Comparison of ENCODE assay signal across 24 cellular contexts in genomic region chrX:33272986-33273385, GRCh38.
A peak's percentile ranks its signal among the peaks of the same experiment; 100 is the strongest.
DNase-seq lines count a peak whose midpoint lies in the region; ATAC-seq, FAIRE-seq and TF ChIP-seq lines count a peak whose summit lies in the region.
"Had no signal": no experiment of that assay in that cellular context is flagged by ENCODE, and none has a peak within 500 bp of the region (broad histone marks: within the 10 kb centered on the region; RNA-seq: fewer than 3 reads in every experiment).

No MANE protein-coding gene starts in this region.

- H3K79me2 ChIP-seq in mammary epithelial cell (ENCODE audit: insufficient read depth, low read length) (no peaks in the 10 kb centered on the region), endothelial cell of umbilical vein (ENCODE audit: control insufficient read depth, insufficient read depth, low read length) (no peaks in the 10 kb centered on the region)

- TF ChIP-seq CTCF in mammary epithelial cell (conservative IDR thresholded peaks at IDR 0.05 in 1 of 2, IDR thresholded peaks at IDR 0.05 in 1 of 2; ENCODE audit: extremely low read depth in 1 of 2, insufficient read depth in 1 of 2, low read depth in 1 of 2, low read length in 2 of 2) (no peak), MCF 10A (IDR thresholded peaks at IDR 0.05; ENCODE audit: unreplicated experiment) (no peak), endothelial cell of umbilical vein (IDR thresholded peaks at IDR 0.05; ENCODE audit: extremely low read depth in 1 of 2, insufficient read depth in 1 of 2, low read depth in 1 of 2, low read length in 2 of 2) (no peak), foreskin keratinocyte (conservative IDR thresholded peaks at IDR 0.05) (no peak)

- H3K27me3 ChIP-seq in mammary epithelial cell (ENCODE audit: insufficient read depth, low read length), result no peaks in the 10 kb centered on the region
- no peaks in the 10 kb centered on the region for H3K27me3 ChIP-seq in endothelial cell of umbilical vein (ENCODE audit: control insufficient read depth in 2 of 2, insufficient read depth in 2 of 2, low read length in 2 of 2)
- H3K27me3 ChIP-seq in foreskin keratinocyte, result no peaks in the 10 kb centered on the region
- no peaks in the 10 kb centered on the region for H3K27me3 ChIP-seq in CD4-positive, alpha-beta memory T cell (ENCODE audit: insufficient read depth, low read length)
- H3K27me3 ChIP-seq: BE2C had no signal

- peaks cover 8% of the 10 kb centered on the region for H3K4me1 ChIP-seq in mammary epithelial cell (ENCODE audit: insufficient read depth, low read length)
- no peaks in the 10 kb centered on the region for H3K4me1 ChIP-seq in endothelial cell of umbilical vein (ENCODE audit: control insufficient read depth, extremely low read depth, insufficient read depth, low read length)
- H3K4me1 ChIP-seq in foreskin keratinocyte, result peaks cover 7% of the 10 kb centered on the region
- no peaks in the 10 kb centered on the region for H3K4me1 ChIP-seq in CD4-positive, alpha-beta memory T cell (ENCODE audit: insufficient read depth, low read length)
- H3K4me1 ChIP-seq: BE2C had no signal

- H3K4me3 Mint-ChIP-seq in MCF 10A (ENCODE audit: unreplicated experiment), result no peak overlapping the region
- H3K4me3 Mint-ChIP-seq in CD4-positive, alpha-beta memory T cell, result no peak overlapping the region
- H3K4me3 Mint-ChIP-seq: CD14-positive monocyte; CD4-positive, alpha-beta T cell had no signal

- no peak overlapping the region for H3K27ac Mint-ChIP-seq in MCF 10A (ENCODE audit: low read depth, unreplicated experiment)
- no peak overlapping the region for H3K27ac Mint-ChIP-seq in CD4-positive, alpha-beta memory T cell
- H3K27ac Mint-ChIP-seq: CD14-positive monocyte; CD4-positive, alpha-beta T cell had no signal

- H3K36me3 Mint-ChIP-seq in MCF 10A (ENCODE audit: insufficient read depth, unreplicated experiment), result no peaks in the 10 kb centered on the region
- H3K36me3 Mint-ChIP-seq in CD4-positive, alpha-beta memory T cell, result no peaks in the 10 kb centered on the region
- H3K36me3 Mint-ChIP-seq: CD14-positive monocyte had no signal

- H3K4me1 Mint-ChIP-seq in MCF 10A (ENCODE audit: insufficient read depth, unreplicated experiment), result no peaks in the 10 kb centered on the region
- no peaks in the 10 kb centered on the region for H3K4me1 Mint-ChIP-seq in CD4-positive, alpha-beta memory T cell
- H3K4me1 Mint-ChIP-seq: CD14-positive monocyte had no signal

- BruUV-seq in mammary epithelial cell (replicated peaks; lab: Mats Ljungman, UMichigan) (no TSS peak), MCF 10A (replicated peaks; lab: Mats Ljungman, UMichigan) (no TSS peak), endothelial cell of umbilical vein (replicated peaks; lab: Mats Ljungman, UMichigan) (no TSS peak)

- H3K9me3 ChIP-seq in mammary epithelial cell (replicated peaks; ENCODE audit: insufficient read depth, low read length) (no peaks in the 10 kb centered on the region), endothelial cell of umbilical vein (replicated peaks; ENCODE audit: control insufficient read depth, insufficient read depth, low read length) (no peaks in the 10 kb centered on the region)
- H3K9me3 ChIP-seq in CD4-positive, alpha-beta memory T cell (ENCODE audit: control insufficient read depth in 1 of 2, low read length in 2 of 2), result no peaks in the 10 kb centered on the region
- H3K9me3 ChIP-seq: BE2C; BLaER1 treated with 17β-estradiol and CSF1 and Interleukin-3, amounts not matched to agents 10 nM and 100 nM had no signal

- H4K20me1 ChIP-seq in mammary epithelial cell (ENCODE audit: insufficient read depth, low read length), result no peaks in the 10 kb centered on the region
- no peaks in the 10 kb centered on the region for H4K20me1 ChIP-seq in endothelial cell of umbilical vein (replicated peaks; ENCODE audit: control insufficient read depth, extremely low read depth, insufficient read depth, low read length)
- H4K20me1 ChIP-seq: BLaER1 treated with 17β-estradiol and CSF1 and Interleukin-3, amounts not matched to agents 10 nM and 100 nM had no signal

- peaks cover 24% of the 10 kb centered on the region for H3K27me3 Mint-ChIP-seq in MCF 10A (ENCODE audit: insufficient read depth, unreplicated experiment)
- no peaks in the 10 kb centered on the region for H3K27me3 Mint-ChIP-seq in CD4-positive, alpha-beta memory T cell
- H3K27me3 Mint-ChIP-seq: CD4-positive, alpha-beta T cell had no signal

- DNase-seq in mammary epithelial cell (peak; percentile 18), MCF 10A (ENCODE audit: unreplicated experiment) (no peak), endothelial cell of umbilical vein (ENCODE audit: low read depth, low spot score) (no peak), foreskin keratinocyte (peak; percentile 20 to 37), NOMO-1 treated with DMSO at 0.1 percent for 48 hours (lab: John Stamatoyannopoulos, UW; ENCODE audit: unreplicated experiment) (no peak)
- no peak for DNase-seq in CD4-positive, alpha-beta memory T cell
- DNase-seq: ACHN; AML-193; BE2C; Calu3; CD4-positive, alpha-beta T cell; COR-L47; DMS53; DMS79 treated with DMSO at 0.1 percent for 48 hours; GF-D8; GM23248; H7 had no signal

- no peak overlapping the region for H3K4me3 ChIP-seq in mammary epithelial cell (replicated peaks in 1 of 3; ENCODE audit: insufficient read depth in 1 of 3, low read depth in 2 of 3, low read length in 3 of 3)
- H3K4me3 ChIP-seq in endothelial cell of umbilical vein (replicated peaks in 1 of 3; ENCODE audit: insufficient read depth in 1 of 3, low read depth in 1 of 3, low read length in 3 of 3), result no peak overlapping the region
- no peak overlapping the region for H3K4me3 ChIP-seq in CD4-positive, alpha-beta memory T cell (ENCODE audit: low read length in 2 of 2)
- H3K4me3 ChIP-seq: BLaER1 treated with 17β-estradiol and CSF1 and Interleukin-3, amounts not matched to agents 10 nM and 100 nM; GM23248 had no signal

- H2AFZ ChIP-seq in mammary epithelial cell (ENCODE audit: low read depth, low read length) (no peak overlapping the region), endothelial cell of umbilical vein (ENCODE audit: low read depth, low read length) (no peak overlapping the region)
- H2AFZ ChIP-seq: GM23248 had no signal

- POLR2A ChIA-PET in MCF 10A (lab: Yijun Ruan, JAX) (interaction anchor here (1.5 kb wide), 1 partner anchor 35 kb away, joined by 5 read pairs; no protein-coding TSS in a partner anchor), endothelial cell of umbilical vein (lab: Charles Lee) (no interaction called here)
- POLR2A ChIA-PET in CD4-positive, alpha-beta memory T cell (lab: Charles Lee; ENCODE audit: partially characterized antibody), result no interaction called here

- H3K27ac ChIP-seq in mammary epithelial cell (ENCODE audit: insufficient read depth, low read depth, low read length) (no peak overlapping the region), endothelial cell of umbilical vein (ENCODE audit: insufficient read depth, low read depth, low read length) (no peak overlapping the region), foreskin keratinocyte (no peak overlapping the region)
- no peak overlapping the region for H3K27ac ChIP-seq in CD4-positive, alpha-beta memory T cell (ENCODE audit: low read depth, low read length)
- H3K27ac ChIP-seq: 22Rv1; BLaER1 treated with 17β-estradiol and CSF1 and Interleukin-3, amounts not matched to agents 10 nM and 100 nM; GM23248 had no signal

- ATAC-seq in foreskin keratinocyte, result no peak

- H3K4me2 ChIP-seq in mammary epithelial cell (ENCODE audit: insufficient read depth, low read depth, low read length) (peak overlapping the region; percentile 20), endothelial cell of umbilical vein (ENCODE audit: insufficient read depth, low read length) (no peak overlapping the region)
- H3K4me2 ChIP-seq: BLaER1 treated with 17β-estradiol and CSF1 and Interleukin-3, amounts not matched to agents 10 nM and 100 nM had no signal

- in situ Hi-C loops in mammary epithelial cell (cut with MboI; ENCODE audit: low sequenced_read_pairs in 2 of 2), result no loop called here

- no peak for TF ChIP-seq POLR2A in endothelial cell of umbilical vein (IDR thresholded peaks at IDR 0.05; ENCODE audit: low read depth, low read length)

- FAIRE-seq in endothelial cell of umbilical vein (lab: Jason Lieb, UNC), result peak; percentile 24
- FAIRE-seq: A204.1, GM12891, GM18507, H1 had no signal

- CTCF ChIA-PET in mammary epithelial cell (lab: Charles Lee; ENCODE audit: low non-redundant PET), result no interaction called here
- CTCF ChIA-PET in MCF 10A (lab: Yijun Ruan, JAX), result interaction anchor here (0.6 to 0.7 kb wide), 2 partner anchors 16 to 155 kb away, joined by 3 read pairs; no protein-coding TSS in a partner anchor
- CTCF ChIA-PET in endothelial cell of umbilical vein (lab: Charles Lee), result no interaction called here
- CTCF ChIA-PET in CD4-positive, alpha-beta memory T cell (lab: Charles Lee; ENCODE audit: partially characterized antibody), result no interaction called here

- H3K9ac ChIP-seq in mammary epithelial cell (ENCODE audit: insufficient read depth, low read length) (no peak overlapping the region), endothelial cell of umbilical vein (replicated peaks; ENCODE audit: extremely low read depth, insufficient read depth, low read length) (no peak overlapping the region)
- H3K9ac ChIP-seq: BLaER1 treated with 17β-estradiol and CSF1 and Interleukin-3, amounts not matched to agents 10 nM and 100 nM; GM23248 had no signal

- H3K9me1 ChIP-seq in endothelial cell of umbilical vein (replicated peaks; ENCODE audit: control insufficient read depth, extremely low read depth, insufficient read depth, low read length), result no peaks in the 10 kb centered on the region

- H3K9me3 Mint-ChIP-seq in MCF 10A (ENCODE audit: unreplicated experiment), result no peaks in the 10 kb centered on the region
- H3K9me3 Mint-ChIP-seq in CD4-positive, alpha-beta memory T cell, result peaks cover 0 to 4% (median 0%) of the 10 kb centered on the region in 8 donors

- dilution Hi-C loops in mammary epithelial cell (cut with HindIII; ENCODE audit: low sequenced_read_pairs) (no loop called here), endothelial cell of umbilical vein (cut with MboI; ENCODE audit: extremely low pct_ligation_motif_present, low sequenced_read_pairs) (no loop called here)

- H3K36me3 ChIP-seq in mammary epithelial cell (ENCODE audit: insufficient read depth, low read length) (no peaks in the 10 kb centered on the region), endothelial cell of umbilical vein (ENCODE audit: control insufficient read depth in 2 of 2, extremely low read depth in 1 of 2, insufficient read depth in 2 of 2, low read length in 2 of 2) (no peaks in the 10 kb centered on the region)
- H3K36me3 ChIP-seq in CD4-positive, alpha-beta memory T cell (ENCODE audit: insufficient read depth, low read length), result no peaks in the 10 kb centered on the region
- H3K36me3 ChIP-seq: BE2C; BLaER1 treated with 17β-estradiol and CSF1 and Interleukin-3, amounts not matched to agents 10 nM and 100 nM had no signal

- WGBS in mammary epithelial cell (ENCODE audit: low coverage, missing lambda C conversion rate), result 82% methylated on average over 1 of the region's 1 CpG

- intact Hi-C loops in mammary epithelial cell (cut with micrococcal nuclease) (no loop called here), MCF 10A (cut with micrococcal nuclease) (no loop called here), endothelial cell of umbilical vein (cut with micrococcal nuclease) (no loop called here)
- intact Hi-C loops in CD4-positive, alpha-beta memory T cell (cut with micrococcal nuclease), result no loop called here

Comparison
In these comparisons a context has a peak if more than half of its experiments do, and no peak if none do; other contexts are left out.
1. DNase-seq: peak in mammary epithelial cell (single experiment) and foreskin keratinocyte (2 of 2); none in MCF 10A (single experiment), endothelial cell of umbilical vein (single experiment), CD4-positive, alpha-beta memory T cell (0 of 5) and NOMO-1 treated with DMSO at 0.1 percent for 48 hours (single experiment).